8 cellular contexts compared by ENCODE assay signal in genomic region chr2:152432206-152432653, GRCh38.
DNase-seq lines count a peak whose midpoint lies in the region; ATAC-seq, FAIRE-seq and TF ChIP-seq lines count a peak whose summit lies in the region.

No MANE protein-coding gene starts in this region.

- no peak for FAIRE-seq in GM12892 (lab: Jason Lieb, UNC)

- no peak overlapping the region for H2AFZ ChIP-seq in ACC112 (ENCODE audit: low read length, unreplicated experiment)

- H3K27ac ChIP-seq in ACC112 (ENCODE audit: low read depth, low read length) (peak overlapping the region; percentile 87), liver (ENCODE audit: low read depth in 1 of 2, low read length in 2 of 2) (no peak overlapping the region)

- H3K4me3 ChIP-seq in ACC112 (ENCODE audit: low read depth, low read length) (no peak overlapping the region), NB4 (ENCODE audit: low read depth, low read length) (no peak overlapping the region), liver (ENCODE audit: low read depth in 1 of 3, low read length in 3 of 3) (no peak overlapping the region)

- peak; percentile 83 for DNase-seq in NB4 (ENCODE audit: low read depth)
- peak; percentile 79 for DNase-seq in cerebellum (ENCODE audit: low spot score)
- DNase-seq in GM12892 (ENCODE audit: insufficient read length): no peak
- DNase-seq in NCI-H526 (lab: John Stamatoyannopoulos, UW): no peak

- H3K79me2 ChIP-seq in ACC112 (ENCODE audit: control insufficient read depth, insufficient read depth, low read length, unreplicated experiment): peaks cover 77% of the 10 kb centered on the region

- WGBS in liver: 49% methylated on average over 3 of the region's 3 CpGs

- ATAC-seq in GM21515 (IDR thresholded peaks at IDR 0.05; ENCODE audit: unreplicated experiment) (no peak), GM18909 (IDR thresholded peaks at IDR 0.05; ENCODE audit: poor library complexity, unreplicated experiment) (no peak)

- no peaks in the 10 kb centered on the region for H3K27me3 ChIP-seq in ACC112 (ENCODE audit: insufficient read depth, low read length)
- H3K27me3 ChIP-seq in liver (ENCODE audit: control insufficient read depth in 4 of 4, insufficient read depth in 4 of 4, low read length in 3 of 4): no peaks in the 10 kb centered on the region

- no peaks in the 10 kb centered on the region for H3K9me3 ChIP-seq in liver (ENCODE audit: control insufficient read depth in 4 of 4, low read length in 3 of 4)

- H3K36me3 ChIP-seq in ACC112 (ENCODE audit: insufficient read depth, low read length) (no peaks in the 10 kb centered on the region), liver (ENCODE audit: control insufficient read depth in 4 of 4, insufficient read depth in 3 of 4, low read depth in 1 of 4, low read length in 3 of 4) (no peaks in the 10 kb centered on the region)

- no peak for TF ChIP-seq POLR2A in NB4 (IDR thresholded peaks at IDR 0.05; ENCODE audit: extremely low read depth, insufficient read length)
- no peak for TF ChIP-seq POLR2A in GM12892 (IDR thresholded peaks at IDR 0.05; ENCODE audit: low read depth, low read length)

- TF ChIP-seq CTCF in NB4 (IDR thresholded peaks at IDR 0.05; ENCODE audit: low read depth, low read length): no peak
- no peak for TF ChIP-seq CTCF in liver (IDR thresholded peaks at IDR 0.05; ENCODE audit: low read depth, low read length, missing input control)

- H3K4me1 ChIP-seq in ACC112 (ENCODE audit: control insufficient read depth, insufficient read depth, low read length, unreplicated experiment) (peaks cover 53% of the 10 kb centered on the region), liver (ENCODE audit: control insufficient read depth in 4 of 4, insufficient read depth in 4 of 4, low read length in 3 of 4) (no peaks in the 10 kb centered on the region)

- peak; percentile 9 to 10 for TF ChIP-seq RAD21 in liver (IDR thresholded peaks at IDR 0.05)

- no peak overlapping the region for H3K9ac ChIP-seq in liver (ENCODE audit: low read depth in 1 of 2, low read length in 2 of 2)

TF ChIP-seq in liver, 16 proteins besides CTCF, POLR2A, EP300 and RAD21:
- TF ChIP-seq MAX (IDR thresholded peaks at IDR 0.05) (no peak), NR2F2 (IDR thresholded peaks at IDR 0.05) (peak; percentile 39), REST (IDR thresholded peaks at IDR 0.05) (no peak), RXRA (IDR thresholded peaks at IDR 0.05) (peak in 1 of 2 donors; percentile 28), HNF4A (conservative IDR thresholded peaks at IDR 0.05) (no peak)
TF ChIP-seq in liver: peak in this region for 2.

Comparison
In these comparisons a context has a peak if more than half of its experiments do, and no peak if none do; other contexts are left out.
1. DNase-seq: peak in NB4 (single experiment) and cerebellum (single experiment); none in GM12892 (single experiment) and NCI-H526 (0 of 2).